In the genomic region with DNA sequence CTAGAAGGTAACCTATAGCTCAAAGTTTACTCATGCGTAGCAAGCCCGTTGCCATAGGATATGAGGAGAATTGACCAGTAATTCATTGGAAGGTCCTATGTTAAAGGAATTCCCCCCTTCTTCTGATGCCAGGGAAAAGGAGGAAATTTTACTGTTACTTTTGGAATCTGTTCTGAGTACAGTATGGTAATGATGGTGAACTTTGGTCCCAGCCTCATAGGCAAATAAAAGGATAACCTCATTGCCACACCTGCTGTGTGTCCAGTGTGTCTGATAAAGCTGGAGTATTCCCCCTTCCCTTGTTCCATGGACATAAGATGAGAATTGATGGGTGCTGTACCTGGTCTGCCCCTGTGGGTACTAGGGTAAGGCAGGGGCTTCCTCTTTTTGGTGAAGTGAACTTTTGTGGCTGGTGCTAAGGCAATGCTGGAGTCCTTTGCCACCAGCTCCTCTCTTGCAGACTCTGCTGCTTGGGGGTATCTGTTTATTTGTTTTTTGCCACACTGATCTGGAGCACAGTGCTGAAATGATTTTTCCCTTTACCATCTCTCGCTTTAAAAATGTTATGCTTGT, we compare ENCODE assay signal across 27 cellular contexts. TPM values are rescaled to one million over a fixed set of nuclear protein-coding genes. Genes with fewer than 3 reads are reported as not detected.
DNase-seq lines count a peak whose midpoint lies in the region; ATAC-seq, FAIRE-seq and TF ChIP-seq lines count a peak whose summit lies in the region.
"Had no signal": no experiment of that assay in that cellular context is flagged by ENCODE, and none has a peak within 500 bp of the region (broad histone marks: within the 10 kb centered on the region; RNA-seq: fewer than 3 reads in every experiment).

No MANE protein-coding gene starts in this region.

- ATAC-seq in GM12878: peak; percentile 27; the same call in 1 of the 3 replicates
- ATAC-seq in mucosa of descending colon: peak; percentile 85
- no peak for ATAC-seq in HG02610 (IDR thresholded peaks at IDR 0.05; ENCODE audit: unreplicated experiment)
- ATAC-seq in left ventricle myocardium superior: no peak

- SMC1A ChIA-PET in GM12878 (lab: Charles Lee; ENCODE audit: uncharacterized antibody, unreplicated experiment): interaction anchor here (0.8 to 2.3 kb wide), 3 partner anchors 38 to 211 kb away, joined by 3 to 8 read pairs (median 7); no protein-coding TSS in a partner anchor

- no peak overlapping the region for H3K9ac ChIP-seq in GM12878 (ENCODE audit: control insufficient read depth, insufficient read depth, low read length)
- H3K9ac ChIP-seq: SK-N-SH had no signal

- H4K20me1 ChIP-seq in GM12878 (ENCODE audit: control insufficient read depth, insufficient read depth): no peaks in the 10 kb centered on the region

- no peaks in the 10 kb centered on the region for H3K4me1 ChIP-seq in GM12878 (ENCODE audit: control insufficient read depth, insufficient read depth, low read length)
- no peaks in the 10 kb centered on the region for H3K4me1 ChIP-seq in mucosa of descending colon (ENCODE audit: low read depth)
- no peaks in the 10 kb centered on the region for H3K4me1 ChIP-seq in sigmoid colon

- in situ Hi-C loops in GM12878 (cut with MboI): no loop called here

- peaks cover 0 to 3% of the 10 kb centered on the region in 2 experiments; a peak in 1 of 4 replicates for H3K27me3 ChIP-seq in GM12878 (replicated peaks in 1 of 2; ENCODE audit: control insufficient read depth in 2 of 2, insufficient read depth in 2 of 2, low read length in 1 of 2)
- no peaks in the 10 kb centered on the region for H3K27me3 ChIP-seq in sigmoid colon

- H3K4me2 ChIP-seq in GM12878 (ENCODE audit: control insufficient read depth, insufficient read depth): no peak overlapping the region
- H3K4me2 ChIP-seq: SK-N-SH had no signal

- no peak overlapping the region for H2AFZ ChIP-seq in GM12878 (ENCODE audit: control insufficient read depth, low read depth, low read length)

- no peak for TF ChIP-seq POLR2A in GM12878 (IDR thresholded peaks at IDR 0.05; ENCODE audit: low read depth, low read length)
- no peak for TF ChIP-seq POLR2A in sigmoid colon (IDR thresholded peaks at IDR 0.05)

- CTCF ChIA-PET in GM12878 (lab: Yijun Ruan, JAX): interaction anchor here (1.2 to 1.9 kb wide), 5 partner anchors 18 to 77 kb away, joined by 4 to 10 read pairs (median 6); partner anchors contain the start of gene TOMM40L

- intact Hi-C loops in GM12878 (cut with micrococcal nuclease; ENCODE audit: unreplicated experiment) (no loop called here), mucosa of descending colon (cut with DNase I, micrococcal nuclease) (no loop called here), sigmoid colon (cut with DNase I) (no loop called here), left ventricle myocardium superior (cut with micrococcal nuclease) (no loop called here)

- no peak for FAIRE-seq in GM12878 (lab: Jason Lieb, UNC)
- FAIRE-seq: RCC 7860 had no signal

- no peaks in the 10 kb centered on the region for H3K9me3 ChIP-seq in GM12878 (replicated peaks; ENCODE audit: control insufficient read depth, insufficient read depth, low read length)
- H3K9me3 ChIP-seq in mucosa of descending colon: no peaks in the 10 kb centered on the region
- H3K9me3 ChIP-seq in sigmoid colon: no peaks in the 10 kb centered on the region
- H3K9me3 ChIP-seq: MG63, SK-N-SH had no signal

- no TSS peak for BruUV-seq in GM12878 (replicated peaks; lab: Mats Ljungman, UMichigan)

- POLR2A ChIA-PET in GM12878 (lab: Charles Lee): interaction anchor here (1.0 to 1.2 kb wide), 3 partner anchors 55 to 101 kb away, joined by 3 to 4 read pairs (median 3); partner anchors contain the start of gene TOMM40L

- no peaks in the 10 kb centered on the region for H3K79me2 ChIP-seq in GM12878 (ENCODE audit: control insufficient read depth, insufficient read depth, low read length)

- TF ChIP-seq EP300 in GM12878 (IDR thresholded peaks at IDR 0.05; ENCODE audit: borderline replicate concordance in 1 of 2, control insufficient read depth in 1 of 2, low read depth in 2 of 2, low read length in 2 of 2) (no peak), sigmoid colon (IDR thresholded peaks at IDR 0.05) (no peak)

- H3K27ac ChIP-seq in GM12878 (ENCODE audit: control insufficient read depth, insufficient read depth): no peak overlapping the region
- H3K27ac ChIP-seq in sigmoid colon: no peak overlapping the region
- H3K27ac ChIP-seq: HL-60 had no signal

- TF ChIP-seq CTCF in GM12878 (IDR thresholded peaks at IDR 0.05 in 2 of 3, conservative IDR thresholded peaks at IDR 0.05 in 1 of 3; ENCODE audit: control insufficient read depth in 2 of 3, extremely low read depth in 1 of 3, insufficient read depth in 1 of 3, low read depth in 3 of 3, low read length in 3 of 3) (no peak), mucosa of descending colon (IDR thresholded peaks at IDR 0.05) (no peak), sigmoid colon (IDR thresholded peaks at IDR 0.05) (no peak)

- peak; percentile 20 to 73 for DNase-seq in NCI-H526 (lab: John Stamatoyannopoulos, UW)
- DNase-seq in NCI-H526 treated with DMSO at 0.1 percent for 48 hours (lab: John Stamatoyannopoulos, UW): no peak
- no peak for DNase-seq in GM12878 (ENCODE audit: low read depth, low spot score)
- peak in 1 of 3 donors; percentile 14 for DNase-seq in mucosa of descending colon
- no peak for DNase-seq in sigmoid colon
- no peak for DNase-seq in left ventricle myocardium superior
- DNase-seq: CD4-positive, CD25-positive, alpha-beta regulatory T cell; DMS153; GOT3; HCEC 1CT; KBM-7; MG63; NCI-H1092 treated with DMSO at 0.1 percent for 48 hours; NCI-H1436; NCI-H187; NCI-H2171 treated with DMSO at 0.1 percent for 48 hours; NCI-H345; NCI-H510A treated with DMSO at 0.1 percent for 48 hours; NCI-H774; SK-N-SH had no signal

- WGBS in GM12878 (ENCODE audit: insufficient coverage, insufficient replicate concordance, low lambda C conversion rate, missing lambda C conversion rate): 64% methylated on average over 3 of the region's 3 CpGs
- 27 to 75% methylated on average over 3 of the region's 3 CpGs for WGBS in sigmoid colon, 2 donors

- RAD21 ChIA-PET in GM12878 (lab: Charles Lee; ENCODE audit: unreplicated experiment): interaction anchor here (1.4 to 1.7 kb wide), 2 partner anchors 59 to 62 kb away, joined by 3 to 10 read pairs; partner anchors contain the start of gene TOMM40L

- H3K4me3 ChIP-seq in GM12878 (no peak overlapping the region), mucosa of descending colon (no peak overlapping the region), sigmoid colon (no peak overlapping the region)
- H3K4me3 ChIP-seq: MG63 had no signal

- H3K36me3 ChIP-seq in GM12878 (ENCODE audit: control insufficient read depth in 2 of 2, insufficient read depth in 2 of 2, low read length in 1 of 2) (no peaks in the 10 kb centered on the region), mucosa of descending colon (ENCODE audit: low read depth) (no peaks in the 10 kb centered on the region), sigmoid colon (no peaks in the 10 kb centered on the region)
- H3K36me3 ChIP-seq: MG63 had no signal

- no peak for TF ChIP-seq RAD21 in GM12878 (IDR thresholded peaks at IDR 0.05; ENCODE audit: insufficient read depth, low read depth, low read length)

RNA-seq across cellular contexts. Expression of gene MPZ, which starts 22.2 kb away (rescaled TPM):
- total RNA-seq in GM12878 (2013; cell fraction: nucleolus; rRNA removed): 4.9 and 6.6 TPM in 2 replicates
- total RNA-seq in GM12878 (2014; rRNA removed) (6.0 and 6.9 TPM in 2 replicates), GM12878 (2014; rRNA removed; fragmentation: Illumina TruSeq; extraction: Trizol) (5.1 and 5.9 TPM in 2 replicates), GM12878 (2021) (4.5 and 5.8 TPM in 2 replicates), mucosa of descending colon (10 to 100 TPM in 1 of 3 donors, 1 to 10 TPM in 2; 2.1 to 12.2 (median 3.2) TPM), sigmoid colon (1 to 10 TPM; 3.1 to 10.0 (median 6.0) TPM), left ventricle myocardium superior (3.8 TPM)
- polyA plus RNA-seq in GM12878 (2011; ENCODE audit: low read depth): 0.41 TPM
- polyA plus RNA-seq in GM12878 (2011; rRNA removed) (4.5 and 4.9 TPM in 2 replicates), GM12878 (2014; fragmentation: Illumina TruSeq; extraction: Trizol) (2.2 and 4.8 TPM in 2 replicates), GM12878 (2014; fragmentation: Nextera tagmentation; extraction: Ambion mirVana) (under 1 TPM; 0.09 to 0.24 TPM), GM12878 (2014; rRNA removed) (5.9 and 6.2 TPM in 2 replicates), GM12878 (2016; fragmentation: Nextera tagmentation; extraction: Ambion mirVana) (1 to 10 TPM; 1.2 to 1.4 TPM), sigmoid colon (1 to 10 TPM; 1.2 to 4.1 (median 3.0) TPM)
- 4.3 and 5.4 TPM in 2 replicates for polyA plus RNA-seq in GM12878 (2011; cell fraction: cytosol; rRNA removed)
- polyA plus RNA-seq in GM12878 (2011; cell fraction: nucleus; rRNA removed): 4.8 and 6.2 TPM in 2 replicates
- polyA plus RNA-seq in GM12878 (2012): 2.4 and 2.7 TPM in 2 replicates
- 1.3 and 2.4 TPM in 2 replicates for polyA minus RNA-seq in GM12878 (2011; rRNA and poly(A)+ RNA removed)
- 0.62 and 0.80 TPM in 2 replicates for polyA minus RNA-seq in GM12878 (2011; cell fraction: cytosol; rRNA and poly(A)+ RNA removed)
- 1.8 and 4.2 TPM in 2 replicates for polyA minus RNA-seq in GM12878 (2011; cell fraction: nucleus; rRNA and poly(A)+ RNA removed)
- total RNA-seq: G401 had no signal
- polyA plus RNA-seq: CD4-positive, CD25-positive, alpha-beta regulatory T cell had no signal

RNA-seq across cellular contexts. Expression of gene SDHC, which starts 26.6 kb away (rescaled TPM):
- total RNA-seq in GM12878 (2013; cell fraction: nucleolus; rRNA removed): 39.0 and 40.0 TPM in 2 replicates
- total RNA-seq in GM12878 (2014; rRNA removed) (12.3 and 18.4 TPM in 2 replicates), GM12878 (2014; rRNA removed; fragmentation: Illumina TruSeq; extraction: Trizol) (58.9 and 59.9 TPM in 2 replicates), GM12878 (2021) (167 and 179 TPM in 2 replicates), mucosa of descending colon (100 to 1,000 TPM; 194 to 244 (median 244) TPM), sigmoid colon (10 to 100 TPM; 21.2 to 83.5 (median 38.1) TPM), left ventricle myocardium superior (415 TPM)
- polyA plus RNA-seq in GM12878 (2011; ENCODE audit: low read depth): 416 TPM
- polyA plus RNA-seq in GM12878 (2011; rRNA removed) (255 and 288 TPM in 2 replicates), GM12878 (2014; fragmentation: Illumina TruSeq; extraction: Trizol) (285 and 375 TPM in 2 replicates), GM12878 (2014; fragmentation: Nextera tagmentation; extraction: Ambion mirVana) (100 to 1,000 TPM; 115 to 340 TPM), GM12878 (2014; rRNA removed) (173 and 190 TPM in 2 replicates), GM12878 (2016; fragmentation: Nextera tagmentation; extraction: Ambion mirVana) (100 to 1,000 TPM; 177 to 179 TPM), sigmoid colon (100 to 1,000 TPM; 221 to 371 (median 234) TPM)
- 297 and 392 TPM in 2 replicates for polyA plus RNA-seq in GM12878 (2011; cell fraction: cytosol; rRNA removed)
- 97.7 and 106 TPM in 2 replicates for polyA plus RNA-seq in GM12878 (2011; cell fraction: nucleus; rRNA removed)
- polyA plus RNA-seq in GM12878 (2012): 130 and 144 TPM in 2 replicates
- polyA minus RNA-seq in GM12878 (2011; rRNA and poly(A)+ RNA removed): 87.4 and 109 TPM in 2 replicates
- polyA minus RNA-seq in GM12878 (2011; cell fraction: cytosol; rRNA and poly(A)+ RNA removed): 43.0 and 50.9 TPM in 2 replicates
- polyA minus RNA-seq in GM12878 (2011; cell fraction: nucleus; rRNA and poly(A)+ RNA removed): 28.5 and 34.7 TPM in 2 replicates

RNA-seq across cellular contexts. Expression of gene PCP4L1, which starts 29.0 kb away (rescaled TPM):
- 3.6 and 3.9 TPM in 2 replicates for total RNA-seq in GM12878 (2013; cell fraction: nucleolus; rRNA removed)
- total RNA-seq in GM12878 (2014; rRNA removed) (3.5 and 3.6 TPM in 2 replicates), GM12878 (2014; rRNA removed; fragmentation: Illumina TruSeq; extraction: Trizol) (2.2 and 2.7 TPM in 2 replicates), GM12878 (2021) (2.7 and 3.6 TPM in 2 replicates), mucosa of descending colon (10 to 100 TPM in 1 of 3 donors, 1 to 10 TPM in 1, under 1 TPM in 1; 0.41 to 12.2 (median 1.6) TPM), sigmoid colon (10 to 100 TPM in 1 of 4 donors, 1 to 10 TPM in 2, under 1 TPM in 1; 0.71 to 15.2 (median 3.7) TPM), left ventricle myocardium superior (0.17 TPM)
- 0.45 TPM for polyA plus RNA-seq in GM12878 (2011; ENCODE audit: low read depth)
- polyA plus RNA-seq in GM12878 (2011; rRNA removed) (3.0 and 4.7 TPM in 2 replicates), GM12878 (2014; fragmentation: Illumina TruSeq; extraction: Trizol) (4.0 and 6.0 TPM in 2 replicates), GM12878 (2014; fragmentation: Nextera tagmentation; extraction: Ambion mirVana) (1 to 10 TPM; 1.0 to 1.1 TPM), GM12878 (2014; rRNA removed) (4.8 and 5.2 TPM in 2 replicates), GM12878 (2016; fragmentation: Nextera tagmentation; extraction: Ambion mirVana) (1 to 10 TPM; 2.4 to 3.0 TPM), sigmoid colon (1 to 10 TPM in 1 of 3 donors, not detected in 2; 2.3 TPM)
- 1.8 TPM in 2 replicates for polyA plus RNA-seq in GM12878 (2011; cell fraction: cytosol; rRNA removed)
- 0.89 and 2.2 TPM in 2 replicates for polyA plus RNA-seq in GM12878 (2011; cell fraction: nucleus; rRNA removed)
- 0.73 and 0.74 TPM in 2 replicates for polyA plus RNA-seq in GM12878 (2012)
- polyA minus RNA-seq in GM12878 (2011; rRNA and poly(A)+ RNA removed): 0.80 and 2.0 TPM in 2 replicates
- 0.62 and 0.80 TPM in 2 replicates for polyA minus RNA-seq in GM12878 (2011; cell fraction: cytosol; rRNA and poly(A)+ RNA removed)
- polyA minus RNA-seq in GM12878 (2011; cell fraction: nucleus; rRNA and poly(A)+ RNA removed): 0.36 and 0.38 TPM in 2 replicates
- total RNA-seq: A172; CD4-positive, CD25-positive, alpha-beta regulatory T cell; G401 had no signal
- polyA plus RNA-seq: BJ, SK-N-SH had no signal

RNA-seq across cellular contexts. Expression of gene NR1I3, which starts 49.6 kb away (rescaled TPM):
- not detected in 2 replicates for total RNA-seq in GM12878 (2013; cell fraction: nucleolus; rRNA removed)
- not detected in 2 replicates for total RNA-seq in GM12878 (2014; rRNA removed)
- total RNA-seq in GM12878 (2014; rRNA removed; fragmentation: Illumina TruSeq; extraction: Trizol): not detected in 2 replicates
- not detected in 2 replicates for total RNA-seq in GM12878 (2021)
- not detected for polyA plus RNA-seq in GM12878 (2011; ENCODE audit: low read depth)
- polyA plus RNA-seq in GM12878 (2011; rRNA removed): not detected in 2 replicates
- polyA plus RNA-seq in GM12878 (2011; cell fraction: cytosol; rRNA removed): not detected in 2 replicates
- polyA plus RNA-seq in GM12878 (2011; cell fraction: nucleus; rRNA removed): not detected in 2 replicates
- polyA plus RNA-seq in GM12878 (2012): not detected in 2 replicates
- not detected in 2 replicates for polyA plus RNA-seq in GM12878 (2014; fragmentation: Illumina TruSeq; extraction: Trizol)
- polyA plus RNA-seq in GM12878 (2014; fragmentation: Nextera tagmentation; extraction: Ambion mirVana): under 1 TPM in 1 of 2 experiments, not detected in 1; 0.24 TPM
- polyA plus RNA-seq in GM12878 (2014; rRNA removed): not detected in 2 replicates
- under 1 TPM; 0.13 to 0.52 TPM for polyA plus RNA-seq in GM12878 (2016; fragmentation: Nextera tagmentation; extraction: Ambion mirVana)
- not detected in 2 replicates for polyA minus RNA-seq in GM12878 (2011; rRNA and poly(A)+ RNA removed)
- polyA minus RNA-seq in GM12878 (2011; cell fraction: cytosol; rRNA and poly(A)+ RNA removed): not detected in 2 replicates
- not detected in 2 replicates for polyA minus RNA-seq in GM12878 (2011; cell fraction: nucleus; rRNA and poly(A)+ RNA removed)
- not detected for total RNA-seq in mucosa of descending colon
- total RNA-seq in sigmoid colon: not detected
- under 1 TPM in 1 of 3 donors, not detected in 2; 0.13 TPM for polyA plus RNA-seq in sigmoid colon
- total RNA-seq in left ventricle myocardium superior: not detected
- total RNA-seq: CD4-positive, CD25-positive, alpha-beta regulatory T cell; Daoy; G401 had no signal
- polyA plus RNA-seq: BJ, SK-N-SH had no signal

Comparison
In these comparisons a context has a peak if more than half of its experiments do, and no peak if none do; other contexts are left out.
1. DNase-seq: peak in NCI-H526 (2 of 2); none in NCI-H526 treated with DMSO at 0.1 percent for 48 hours (single experiment), GM12878 (single experiment), sigmoid colon (single experiment) and left ventricle myocardium superior (single experiment).
2. ATAC-seq: peak in GM12878 (single experiment) and mucosa of descending colon (single experiment); none in HG02610 (single experiment) and left ventricle myocardium superior (single experiment).